In genomic region chr3:53588122-53588521, GRCh38 we compare ENCODE assay signal across 21 cellular contexts.
DNase-seq lines count a peak whose midpoint lies in the region; ATAC-seq, FAIRE-seq and TF ChIP-seq lines count a peak whose summit lies in the region.
"Had no signal": no experiment of that assay in that cellular context is flagged by ENCODE, and none has a peak within 500 bp of the region (broad histone marks: within the 10 kb centered on the region; RNA-seq: fewer than 3 reads in every experiment).

No MANE protein-coding gene starts in this region.

- CTCF ChIA-PET in Caco-2 (lab: Charles Lee), result no interaction called here

- H3K27me3 ChIP-seq in cardiac muscle cell (no peaks in the 10 kb centered on the region), heart right ventricle (peaks cover 0 to 6% (median 0%) of the 10 kb centered on the region in 7 donors), bronchial epithelial cell (ENCODE audit: control insufficient read depth, insufficient read depth, low read length) (no peaks in the 10 kb centered on the region), thyroid gland (no peaks in the 10 kb centered on the region), Caco-2 (replicated peaks; ENCODE audit: control insufficient read depth, insufficient read depth, low read length) (no peaks in the 10 kb centered on the region)
- H3K27me3 ChIP-seq: BE2C had no signal

- no TSS peak for BruUV-seq in Caco-2 (replicated peaks; lab: Mats Ljungman, UMichigan)

- DNase-seq in cardiac muscle cell (ENCODE audit: low read depth in 1 of 2, low spot score in 1 of 2), result no peak
- DNase-seq in heart right ventricle, result no peak
- peak; percentile 87 for DNase-seq in bronchial epithelial cell (ENCODE audit: low read depth)
- no peak for DNase-seq in nephron progenitor cell
- peak; percentile 35 to 36 for DNase-seq in thyroid gland
- DNase-seq in NCI-H526 treated with DMSO at 0.1 percent for 48 hours (lab: John Stamatoyannopoulos, UW), result no peak
- no peak for DNase-seq in Caco-2
- no peak for DNase-seq in activated T-cell treated with anti-CD3 and anti-CD28 coated beads, Interleukin-2, amount 50 U/mL, for 4 hours
- DNase-seq: BE2C; CD4-positive, CD25-positive, alpha-beta regulatory T cell; DMS53; HCEC 1CT; NCI-H1105 treated with DMSO at 0.1 percent for 48 hours; NCI-H1694; NCI-H2081 treated with DMSO at 0.1 percent for 48 hours; NCI-H2227 treated with DMSO at 0.1 percent for 48 hours; NCI-H524 had no signal

- H3K27me3 Mint-ChIP-seq in nephron progenitor cell (ENCODE audit: low read depth, poor library complexity) (no peaks in the 10 kb centered on the region), Caco-2 (ENCODE audit: insufficient read depth, unreplicated experiment) (no peaks in the 10 kb centered on the region)
- peaks cover 2% of the 10 kb centered on the region for H3K27me3 Mint-ChIP-seq in activated T-cell treated with anti-CD3 and anti-CD28 coated beads, Interleukin-2, amount 50 U/mL, for 4 hours (ENCODE audit: low read depth)

- no peak for FAIRE-seq in bronchial epithelial cell (lab: Jason Lieb, UNC)
- FAIRE-seq: GM12892, GM18507 had no signal

- WGBS in heart right ventricle, 2 donors, result 70 to 72% methylated on average over 4 of the region's 4 CpGs
- WGBS in thyroid gland, 2 donors, result 50 to 66% methylated on average over 4 of the region's 4 CpGs

- peak overlapping the region; percentile 20 for H3K27ac ChIP-seq in cardiac muscle cell
- H3K27ac ChIP-seq in heart right ventricle, result no peak overlapping the region
- no peak overlapping the region for H3K27ac ChIP-seq in thyroid gland

- POLR2A ChIA-PET in Caco-2 (lab: Charles Lee), result no interaction called here

- H3K36me3 Mint-ChIP-seq in nephron progenitor cell (ENCODE audit: low read depth) (no peaks in the 10 kb centered on the region), Caco-2 (ENCODE audit: insufficient read depth, unreplicated experiment) (no peaks in the 10 kb centered on the region)
- H3K36me3 Mint-ChIP-seq in activated T-cell treated with anti-CD3 and anti-CD28 coated beads, Interleukin-2, amount 50 U/mL, for 4 hours (ENCODE audit: insufficient read depth), result no peaks in the 10 kb centered on the region
- H3K36me3 Mint-ChIP-seq: CD4-positive, CD25-positive, alpha-beta regulatory T cell had no signal

- TF ChIP-seq POLR2A in thyroid gland (IDR thresholded peaks at IDR 0.05), result no peak

- H3K4me3 Mint-ChIP-seq in nephron progenitor cell, result peak overlapping the region; percentile 48
- no peak overlapping the region for H3K4me3 Mint-ChIP-seq in Caco-2 (ENCODE audit: unreplicated experiment)
- H3K4me3 Mint-ChIP-seq in activated T-cell treated with anti-CD3 and anti-CD28 coated beads, Interleukin-2, amount 50 U/mL, for 4 hours, result no peak overlapping the region
- H3K4me3 Mint-ChIP-seq: CD4-positive, CD25-positive, alpha-beta regulatory T cell; GM23338 had no signal

- peaks cover 23% of the 10 kb centered on the region for H3K4me1 ChIP-seq in cardiac muscle cell (ENCODE audit: low read depth)
- no peaks in the 10 kb centered on the region for H3K4me1 ChIP-seq in heart right ventricle
- peaks cover 0 to 4% of the 10 kb centered on the region in 2 donors for H3K4me1 ChIP-seq in thyroid gland
- no peaks in the 10 kb centered on the region for H3K4me1 ChIP-seq in Caco-2
- H3K4me1 ChIP-seq: BE2C had no signal

- peaks cover 71% of the 10 kb centered on the region for H3K4me1 Mint-ChIP-seq in nephron progenitor cell
- H3K4me1 Mint-ChIP-seq in Caco-2 (ENCODE audit: low read depth, unreplicated experiment), result no peaks in the 10 kb centered on the region
- no peaks in the 10 kb centered on the region for H3K4me1 Mint-ChIP-seq in activated T-cell treated with anti-CD3 and anti-CD28 coated beads, Interleukin-2, amount 50 U/mL, for 4 hours (ENCODE audit: low read depth)
- H3K4me1 Mint-ChIP-seq: CD4-positive, CD25-positive, alpha-beta regulatory T cell had no signal

- H3K9me3 ChIP-seq in cardiac muscle cell (ENCODE audit: low read depth) (no peaks in the 10 kb centered on the region), heart right ventricle (no peaks in the 10 kb centered on the region), thyroid gland (no peaks in the 10 kb centered on the region), Caco-2 (no peaks in the 10 kb centered on the region)
- H3K9me3 ChIP-seq: BE2C had no signal

- no peaks in the 10 kb centered on the region for H3K9me3 Mint-ChIP-seq in nephron progenitor cell
- H3K9me3 Mint-ChIP-seq in Caco-2 (ENCODE audit: unreplicated experiment), result no peaks in the 10 kb centered on the region
- H3K9me3 Mint-ChIP-seq in activated T-cell treated with anti-CD3 and anti-CD28 coated beads, Interleukin-2, amount 50 U/mL, for 4 hours, result no peaks in the 10 kb centered on the region
- H3K9me3 Mint-ChIP-seq: GM23338 had no signal

- H3K36me3 ChIP-seq in cardiac muscle cell (no peaks in the 10 kb centered on the region), heart right ventricle (no peaks in the 10 kb centered on the region), bronchial epithelial cell (ENCODE audit: control insufficient read depth, insufficient read depth, low read length) (no peaks in the 10 kb centered on the region), thyroid gland (no peaks in the 10 kb centered on the region), Caco-2 (ENCODE audit: control insufficient read depth, insufficient read depth, low read length) (no peaks in the 10 kb centered on the region; the same call in 1 of the 2 replicates)
- H3K36me3 ChIP-seq: BE2C had no signal

- H3K27ac Mint-ChIP-seq in nephron progenitor cell (peak overlapping the region; percentile 81), Caco-2 (ENCODE audit: unreplicated experiment) (no peak overlapping the region)
- H3K27ac Mint-ChIP-seq: CD4-positive, CD25-positive, alpha-beta regulatory T cell; GM23338 had no signal

- ATAC-seq in heart right ventricle, result no peak
- ATAC-seq in activated T-cell treated with anti-CD3 and anti-CD28 coated beads, Interleukin-2, amount 50 U/mL, for 4 hours, result no peak
- ATAC-seq: GM23338, Right ventricle myocardium inferior had no signal

- H3K4me3 ChIP-seq in cardiac muscle cell (no peak overlapping the region), heart right ventricle (no peak overlapping the region), bronchial epithelial cell (ENCODE audit: low read depth, low read length) (no peak overlapping the region), thyroid gland (replicated peaks in 1 of 3) (no peak overlapping the region), Caco-2 (ENCODE audit: low read depth, low read length) (no peak overlapping the region)
- H3K4me3 ChIP-seq: GM23338 had no signal

- TF ChIP-seq CTCF in cardiac muscle cell (IDR thresholded peaks at IDR 0.05; ENCODE audit: low read depth, low read length) (no peak), heart right ventricle (IDR thresholded peaks at IDR 0.05) (no peak), bronchial epithelial cell (IDR thresholded peaks at IDR 0.05; ENCODE audit: insufficient read depth, low read length, severe bottlenecking) (no peak), nephron progenitor cell (IDR thresholded peaks at IDR 0.05) (no peak), thyroid gland (IDR thresholded peaks at IDR 0.05) (no peak), Caco-2 (IDR thresholded peaks at IDR 0.05; ENCODE audit: insufficient read depth in 1 of 2, low read depth in 1 of 2, low read length in 1 of 2, severe bottlenecking in 1 of 2, unreplicated experiment in 1 of 2) (no peak)

- intact Hi-C loops in heart right ventricle (cut with DNase I) (no loop called here), thyroid gland (cut with DNase I) (no loop called here), Caco-2 (cut with micrococcal nuclease; ENCODE audit: unreplicated experiment) (no loop called here)

Comparison
In these comparisons a context has a peak if more than half of its experiments do, and no peak if none do; other contexts are left out.
1. DNase-seq: peak in bronchial epithelial cell (single experiment) and thyroid gland (2 of 2); none in cardiac muscle cell (0 of 2), heart right ventricle (0 of 2), nephron progenitor cell (single experiment), NCI-H526 treated with DMSO at 0.1 percent for 48 hours (single experiment), Caco-2 (0 of 2) and activated T-cell treated with anti-CD3 and anti-CD28 coated beads, Interleukin-2, amount 50 U/mL, for 4 hours (single experiment).